Comparison of ENCODE assay signal across 9 cellular contexts in genomic region chr1:206503591-206504362, GRCh38.
DNase-seq lines count a peak whose midpoint lies in the region; ATAC-seq and TF ChIP-seq lines count a peak whose summit lies in the region.
"Had no signal": no experiment of that assay in that cellular context is flagged by ENCODE, and none has a peak within 500 bp of the region (broad histone marks: within the 10 kb centered on the region; RNA-seq: fewer than 3 reads in every experiment).

No MANE protein-coding gene starts in this region.

- TF ChIP-seq CTCF in WI38 (IDR thresholded peaks at IDR 0.05; ENCODE audit: low read depth, low read length) (no peak), fibroblast of pulmonary artery (IDR thresholded peaks at IDR 0.05; ENCODE audit: low read length, missing control alignments) (no peak)

- H3K27me3 ChIP-seq in effector memory CD4-positive, alpha-beta T cell (replicated peaks; ENCODE audit: control insufficient read depth, insufficient read depth, low read length, poor library complexity, severe bottlenecking): peaks cover 7% of the 10 kb centered on the region

- ATAC-seq in HG03460 (IDR thresholded peaks at IDR 0.05; ENCODE audit: unreplicated experiment): peak; percentile 60
- ATAC-seq: left colon had no signal

- no peaks in the 10 kb centered on the region for H3K9me3 ChIP-seq in effector memory CD4-positive, alpha-beta T cell (ENCODE audit: control insufficient read depth, low read length)

- peaks cover 13% of the 10 kb centered on the region for H3K4me1 ChIP-seq in effector memory CD4-positive, alpha-beta T cell (ENCODE audit: control insufficient read depth, insufficient read depth, low read length, poor library complexity, severe bottlenecking)

- no peak overlapping the region for H3K27ac ChIP-seq in effector memory CD4-positive, alpha-beta T cell (ENCODE audit: insufficient read depth, low read length, poor library complexity, severe bottlenecking)

- DNase-seq in Ammon's horn (ENCODE audit: low spot score): peak; percentile 35
- DNase-seq in GM19238 (ENCODE audit: insufficient read length, low spot score): peak; percentile 43
- DNase-seq in fibroblast of pulmonary artery (ENCODE audit: low read depth): peak; percentile 94
- peak; percentile 44 to 50 for DNase-seq in stimulated activated CD4-positive, alpha-beta T cell treated with anti-CD3 and anti-CD28 coated beads, Interleukin-2, amount 100 ng/mL, for 48 hours
- DNase-seq in effector memory CD4-positive, alpha-beta T cell: no peak
- no peak for DNase-seq in SHP77 treated with DMSO at 0.1 percent for 48 hours (lab: John Stamatoyannopoulos, UW)

- H3K4me3 ChIP-seq in WI38 (ENCODE audit: low read depth, low read length): 0 out of 2 replicates have a peak overlapping the region, but pooled peaks have one; percentile 6
- no peak overlapping the region for H3K4me3 ChIP-seq in fibroblast of pulmonary artery (replicated peaks; ENCODE audit: low read depth, low read length)
- no peak overlapping the region for H3K4me3 ChIP-seq in effector memory CD4-positive, alpha-beta T cell (ENCODE audit: insufficient read depth, low read depth, low read length, poor library complexity, severe bottlenecking)

- peaks cover 11% of the 10 kb centered on the region for H3K36me3 ChIP-seq in effector memory CD4-positive, alpha-beta T cell (ENCODE audit: control insufficient read depth, insufficient read depth, low read length)

Comparison
In these comparisons a context has a peak if more than half of its experiments do, and no peak if none do; other contexts are left out.
1. DNase-seq: peak in Ammon's horn (single experiment), GM19238 (single experiment), fibroblast of pulmonary artery (single experiment) and stimulated activated CD4-positive, alpha-beta T cell treated with anti-CD3 and anti-CD28 coated beads, Interleukin-2, amount 100 ng/mL, for 48 hours (2 of 2); none in effector memory CD4-positive, alpha-beta T cell (0 of 3) and SHP77 treated with DMSO at 0.1 percent for 48 hours (single experiment).